In the genomic region with DNA sequence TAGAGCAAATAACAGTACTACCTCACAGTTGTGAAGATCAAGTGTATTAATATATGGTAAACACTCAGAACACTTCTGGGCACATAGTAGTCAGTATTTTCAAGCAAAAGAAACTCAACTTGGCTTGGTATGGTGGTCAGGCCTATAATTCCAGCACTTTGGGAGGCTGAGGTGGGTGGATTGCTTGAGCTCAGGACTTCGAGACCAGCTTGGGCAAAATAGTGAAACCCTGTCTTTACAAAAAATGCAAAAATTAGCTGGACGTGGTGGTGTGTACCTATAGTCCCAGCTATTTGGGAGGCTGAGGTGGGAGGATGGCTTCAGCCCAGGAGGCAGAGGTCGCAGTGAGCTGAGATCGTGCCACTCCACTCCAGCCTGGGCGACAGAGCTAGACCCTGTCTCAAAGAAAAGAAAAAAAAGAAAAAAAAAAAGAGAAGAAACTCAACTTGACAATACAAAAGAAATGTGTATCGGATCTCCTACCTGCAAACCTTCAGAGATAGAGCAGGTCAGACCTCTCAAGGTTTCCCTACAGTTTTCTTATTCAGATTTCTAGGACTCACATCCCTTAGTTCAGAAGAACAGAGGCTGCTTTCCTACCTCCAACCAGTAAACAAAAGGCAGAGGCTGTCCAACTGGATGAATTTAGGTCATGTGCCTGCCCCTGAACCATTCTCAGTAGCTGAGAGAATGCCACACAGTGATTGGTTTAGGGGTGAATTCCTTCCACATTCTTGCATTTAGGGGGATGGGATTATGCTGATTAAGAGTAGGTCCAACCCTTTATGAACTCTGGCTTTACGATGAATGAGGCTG, we compare ENCODE assay signal across 9 cellular contexts. TPM values are rescaled to one million over a fixed set of nuclear protein-coding genes. Genes with fewer than 3 reads are reported as not detected.
A peak's percentile ranks its signal among the peaks of the same experiment; 100 is the strongest.
DNase-seq lines count a peak whose midpoint lies in the region; ATAC-seq and TF ChIP-seq lines count a peak whose summit lies in the region.
"Had no signal": no experiment of that assay in that cellular context is flagged by ENCODE, and none has a peak within 500 bp of the region (broad histone marks: within the 10 kb centered on the region; RNA-seq: fewer than 3 reads in every experiment).

No MANE protein-coding gene starts in this region.

- H3K79me1 ChIP-seq in neuronal stem cell (ENCODE audit: low read depth, low read length) = no peaks in the 10 kb centered on the region

- H3K4me1 Mint-ChIP-seq in endothelial cell (ENCODE audit: unreplicated experiment) = peaks cover 9% of the 10 kb centered on the region

- H3K9ac ChIP-seq in neuronal stem cell (ENCODE audit: low read depth, low read length, poor library complexity) = no peak overlapping the region

- DNase-seq in H4 (ENCODE audit: low spot score) (peak; percentile 86), NCI-H748 (lab: John Stamatoyannopoulos, UW; ENCODE audit: unreplicated experiment) (peak; percentile 75), endothelial cell (ENCODE audit: low spot score) (peak; percentile 42), neuronal stem cell (ENCODE audit: low spot score) (peak; percentile 88), activated T-cell treated with anti-CD3 and anti-CD28 coated beads for 4 hours (no peak), NOMO-1 treated with dmso at 0.1 percent for 144 hours (lab: John Stamatoyannopoulos, UW; ENCODE audit: unreplicated experiment) (no peak), KG1 (lab: John Stamatoyannopoulos, UW) (no peak)

- no peak overlapping the region for H2BK120ac ChIP-seq in neuronal stem cell (ENCODE audit: low read depth, low read length)

- H3K27ac ChIP-seq in neuronal stem cell (replicated peaks; ENCODE audit: low read length) = peak overlapping the region; percentile 90
- H3K27ac ChIP-seq: adrenal gland had no signal

- peaks cover 6 to 10% of the 10 kb centered on the region in 2 donors for H3K4me1 ChIP-seq in neuronal stem cell (ENCODE audit: control insufficient read depth in 2 of 2, insufficient read depth in 1 of 2, low read depth in 1 of 2, low read length in 2 of 2)

- H4K91ac ChIP-seq in neuronal stem cell (ENCODE audit: low read depth, low read length, poor library complexity) = no peak overlapping the region

- H3K4me3 Mint-ChIP-seq in endothelial cell (ENCODE audit: unreplicated experiment) = no peak overlapping the region

- no peak overlapping the region for H2BK15ac ChIP-seq in neuronal stem cell (ENCODE audit: low read length)

- no peaks in the 10 kb centered on the region for H3K27me3 ChIP-seq in neuronal stem cell (ENCODE audit: control insufficient read depth in 3 of 3, insufficient read depth in 3 of 3, low read depth in 1 of 3, low read length in 3 of 3)
- H3K27me3 ChIP-seq: adrenal gland had no signal

- no peak overlapping the region for H2AK5ac ChIP-seq in neuronal stem cell (ENCODE audit: low read depth, low read length)

- no peak overlapping the region for H4K8ac ChIP-seq in neuronal stem cell (ENCODE audit: low read depth, low read length)

- H3K23ac ChIP-seq in neuronal stem cell (ENCODE audit: low read depth, low read length, poor library complexity) = no peak overlapping the region

- H3K27ac Mint-ChIP-seq in endothelial cell (ENCODE audit: unreplicated experiment) = peak overlapping the region; percentile 84

- TF ChIP-seq CTCF in endothelial cell (IDR thresholded peaks at IDR 0.05; ENCODE audit: unreplicated experiment) = no peak

- no peaks in the 10 kb centered on the region for H3K9me3 Mint-ChIP-seq in endothelial cell (ENCODE audit: unreplicated experiment)

- no peak for ATAC-seq in HG03175 (IDR thresholded peaks at IDR 0.05; ENCODE audit: unreplicated experiment)

- no peaks in the 10 kb centered on the region for H3K9me3 ChIP-seq in neuronal stem cell (replicated peaks in 1 of 2; ENCODE audit: control insufficient read depth in 2 of 2, insufficient read depth in 1 of 2, low read depth in 1 of 2, low read length in 2 of 2)
- H3K9me3 ChIP-seq: adrenal gland had no signal

- no CpG with 5 or more reads among the region's 7 CpGs for WGBS in neuronal stem cell (ENCODE audit: extremely low coverage in 2 of 2, insufficient read length in 2 of 2, insufficient replicate concordance in 1 of 2), 2 donors

- H2AFZ ChIP-seq in neuronal stem cell (ENCODE audit: low read length) = peak overlapping the region; percentile 27

- no peak overlapping the region for H2BK5ac ChIP-seq in neuronal stem cell (ENCODE audit: low read length)

- no peak overlapping the region for H2BK12ac ChIP-seq in neuronal stem cell (ENCODE audit: low read length)

- peaks cover 14 to 26% of the 10 kb centered on the region in 2 donors for H3K36me3 ChIP-seq in neuronal stem cell (replicated peaks in 1 of 2; ENCODE audit: control insufficient read depth in 2 of 2, insufficient read depth in 2 of 2, low read length in 2 of 2)

- no peak overlapping the region for H3K18ac ChIP-seq in neuronal stem cell (ENCODE audit: low read length)

- H3K27me3 Mint-ChIP-seq in endothelial cell (ENCODE audit: unreplicated experiment) = peaks cover 3% of the 10 kb centered on the region

- no peak overlapping the region for H3K4me2 ChIP-seq in neuronal stem cell (ENCODE audit: insufficient read depth, low read length, poor library complexity, severe bottlenecking)

- H3K4ac ChIP-seq in neuronal stem cell (ENCODE audit: low read length) = no peak overlapping the region

- peaks cover 9% of the 10 kb centered on the region for H3K36me3 Mint-ChIP-seq in endothelial cell (ENCODE audit: low read depth, unreplicated experiment)

- peak overlapping the region in 1 of 2 donors; percentile 18 for H3K4me3 ChIP-seq in neuronal stem cell (ENCODE audit: low read length in 2 of 2)

- H3K14ac ChIP-seq in neuronal stem cell (ENCODE audit: low read length) = no peak overlapping the region

RNA-seq across cellular contexts. Expression of a gene that starts 1.7 kb away (rescaled TPM):
- 394 and 483 TPM in 2 replicates for total RNA-seq in H4 (2014; rRNA removed; shearing (Covaris generic))
- 104 TPM for total RNA-seq in endothelial cell (ENCODE audit: unreplicated experiment)
- polyA plus RNA-seq in neuronal stem cell (2013, experiment 1 of 2) = 370 TPM
- 366 TPM for polyA plus RNA-seq in neuronal stem cell (2013, experiment 2 of 2)

RNA-seq across cellular contexts. Expression of a gene that starts 37.6 kb away (rescaled TPM):
- total RNA-seq in H4 (2014; rRNA removed; shearing (Covaris generic)) = 20.3 and 25.5 TPM in 2 replicates
- total RNA-seq in endothelial cell (ENCODE audit: unreplicated experiment) = 6.7 TPM
- polyA plus RNA-seq in neuronal stem cell (2013, experiment 1 of 2) = 24.2 TPM
- 24.1 TPM for polyA plus RNA-seq in neuronal stem cell (2013, experiment 2 of 2)

Comparison
In these comparisons a context has a peak if more than half of its experiments do, and no peak if none do; other contexts are left out.
1. DNase-seq: peak in H4 (single experiment), NCI-H748 (single experiment), endothelial cell (single experiment) and neuronal stem cell (single experiment); none in activated T-cell treated with anti-CD3 and anti-CD28 coated beads for 4 hours (single experiment), NOMO-1 treated with dmso at 0.1 percent for 144 hours (single experiment) and KG1 (single experiment).